In genomic region chr1:205237526-205238484, GRCh38 we compare ENCODE assay signal across 11 cellular contexts.
DNase-seq lines count a peak whose midpoint lies in the region.
"Had no signal": no experiment of that assay in that cellular context is flagged by ENCODE, and none has a peak within 500 bp of the region (broad histone marks: within the 10 kb centered on the region; RNA-seq: fewer than 3 reads in every experiment).

No MANE protein-coding gene starts in this region.

- peak overlapping the region; percentile 96 for H3K27ac Mint-ChIP-seq in dendritic cell treated with granulocyte-macrophage colony-stimulating factor and Interleukin-4, amounts not matched to agents 40 ng/mL and 50 ng/mL, for 4 days

- peaks cover 43% of the 10 kb centered on the region for H3K36me3 Mint-ChIP-seq in dendritic cell treated with granulocyte-macrophage colony-stimulating factor and Interleukin-4, amounts not matched to agents 40 ng/mL and 50 ng/mL, for 4 days (ENCODE audit: low read depth)

- DNase-seq in SIG-M5 treated with dmso at 0.1 percent for 504 hours (lab: John Stamatoyannopoulos, UW; ENCODE audit: unreplicated experiment) (peak; percentile 35), SIG-M5 (lab: John Stamatoyannopoulos, UW) (no peak), SKM-1 treated with dmso at 0.1 percent for 144 hours (lab: John Stamatoyannopoulos, UW; ENCODE audit: unreplicated experiment) (peak; percentile 44), NCI-H128 (lab: John Stamatoyannopoulos, UW; ENCODE audit: unreplicated experiment) (no peak), NCI-H1417 treated with DMSO at 0.1 percent for 48 hours (lab: John Stamatoyannopoulos, UW) (no peak)
- peak; percentile 44 to 50 for DNase-seq in stimulated activated CD8-positive, alpha-beta memory T cell treated with anti-CD3 and anti-CD28 coated beads, Interleukin-15, amount 100 ng/mL, for 48 hours (ENCODE audit: low read depth in 2 of 2)
- DNase-seq in NK-92 treated with Interleukin-12 subunit alpha and Interleukin-12 subunit beta, amount 100 ng/mL, for 24 hours (lab: John Stamatoyannopoulos, UW): no peak
- DNase-seq: kidney, Peyer's patch, thyroid gland had no signal

- intact Hi-C loops in dendritic cell treated with granulocyte-macrophage colony-stimulating factor and Interleukin-4, amounts not matched to agents 40 ng/mL and 50 ng/mL, for 4 days (cut with micrococcal nuclease): no loop called here

- peaks cover 78% of the 10 kb centered on the region for H3K4me1 Mint-ChIP-seq in dendritic cell treated with granulocyte-macrophage colony-stimulating factor and Interleukin-4, amounts not matched to agents 40 ng/mL and 50 ng/mL, for 4 days (ENCODE audit: low read depth)

- no peaks in the 10 kb centered on the region for H3K9me3 Mint-ChIP-seq in dendritic cell treated with granulocyte-macrophage colony-stimulating factor and Interleukin-4, amounts not matched to agents 40 ng/mL and 50 ng/mL, for 4 days

- H3K4me3 Mint-ChIP-seq in dendritic cell treated with granulocyte-macrophage colony-stimulating factor and Interleukin-4, amounts not matched to agents 40 ng/mL and 50 ng/mL, for 4 days: peak overlapping the region; percentile 62

- H3K27me3 Mint-ChIP-seq in dendritic cell treated with granulocyte-macrophage colony-stimulating factor and Interleukin-4, amounts not matched to agents 40 ng/mL and 50 ng/mL, for 4 days: no peaks in the 10 kb centered on the region

Comparison
In these comparisons a context has a peak if more than half of its experiments do, and no peak if none do; other contexts are left out.
1. DNase-seq: peak in SIG-M5 treated with dmso at 0.1 percent for 504 hours (single experiment), SKM-1 treated with dmso at 0.1 percent for 144 hours (single experiment) and stimulated activated CD8-positive, alpha-beta memory T cell treated with anti-CD3 and anti-CD28 coated beads, Interleukin-15, amount 100 ng/mL, for 48 hours (2 of 2); none in SIG-M5 (single experiment), NCI-H128 (single experiment), NCI-H1417 treated with DMSO at 0.1 percent for 48 hours (single experiment) and NK-92 treated with Interleukin-12 subunit alpha and Interleukin-12 subunit beta, amount 100 ng/mL, for 24 hours (single experiment).